8 cellular contexts compared by ENCODE assay signal in the genomic region with DNA sequence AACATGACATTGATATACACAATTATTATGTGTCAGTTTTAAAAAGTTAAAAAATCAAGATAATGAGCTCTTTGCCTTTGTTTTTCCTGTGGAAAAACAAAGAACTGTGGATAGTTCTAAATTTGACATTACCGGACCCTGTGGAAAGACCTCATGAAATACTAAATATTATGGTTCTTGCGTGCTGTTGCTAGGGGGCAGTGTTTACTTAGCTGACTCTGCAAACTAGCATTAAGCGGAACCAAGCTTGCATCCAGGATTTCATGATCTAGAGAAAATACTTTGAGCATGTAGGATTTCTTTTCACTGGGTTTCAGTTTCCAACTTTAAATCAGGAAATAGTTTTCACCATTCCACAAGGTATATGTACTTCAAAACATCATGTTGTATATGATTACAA. TPM values are rescaled to one million over a fixed set of nuclear protein-coding genes. Genes with fewer than 3 reads are reported as not detected.
DNase-seq lines count a peak whose midpoint lies in the region; ATAC-seq and TF ChIP-seq lines count a peak whose summit lies in the region.

No MANE protein-coding gene starts in this region.

- intact Hi-C loops in activated naive CD4-positive, alpha-beta T cell treated with anti-CD3 and anti-CD28 coated beads for 36 hours (cut with micrococcal nuclease), result loop anchor here (1.0 kb wide), 3 partner anchors 426 to 579 kb away; no protein-coding TSS in a partner anchor

- H3K4me3 ChIP-seq in epithelial cell of proximal tubule (ENCODE audit: low read depth, low read length), result no peak overlapping the region

- no peaks in the 10 kb centered on the region for H3K36me3 Mint-ChIP-seq in activated naive CD4-positive, alpha-beta T cell treated with anti-CD3 and anti-CD28 coated beads for 36 hours (ENCODE audit: low read depth)
- no peaks in the 10 kb centered on the region for H3K36me3 Mint-ChIP-seq in activated naive CD4-positive, alpha-beta T cell treated with anti-CD3 and anti-CD28 coated beads, Interleukin-2, amount 10 ng/mL, durations not matched to agents 7 days and 5 days
- peaks cover 0 to 39% of the 10 kb centered on the region in 2 donors for H3K36me3 Mint-ChIP-seq in naive B cell

- peak; percentile 64 to 70 for ATAC-seq in naive B cell (ENCODE audit: low read depth in 2 of 2)

- no peak overlapping the region for H3K4me3 Mint-ChIP-seq in activated naive CD4-positive, alpha-beta T cell treated with anti-CD3 and anti-CD28 coated beads for 36 hours
- no peak overlapping the region for H3K4me3 Mint-ChIP-seq in activated naive CD4-positive, alpha-beta T cell treated with anti-CD3 and anti-CD28 coated beads, Interleukin-2, amount 10 ng/mL, durations not matched to agents 7 days and 5 days
- no peak overlapping the region for H3K4me3 Mint-ChIP-seq in naive B cell

- peak; percentile 55 for TF ChIP-seq CTCF in epithelial cell of proximal tubule (conservative IDR thresholded peaks at IDR 0.05; ENCODE audit: low read depth, low read length)

- H3K27ac Mint-ChIP-seq in activated naive CD4-positive, alpha-beta T cell treated with anti-CD3 and anti-CD28 coated beads for 36 hours, result no peak overlapping the region
- H3K27ac Mint-ChIP-seq in activated naive CD4-positive, alpha-beta T cell treated with anti-CD3 and anti-CD28 coated beads, Interleukin-2, amount 10 ng/mL, durations not matched to agents 7 days and 5 days, result no peak overlapping the region
- peak overlapping the region in 4 of 6 donors; percentile 32 to 91 (median 72) for H3K27ac Mint-ChIP-seq in naive B cell

- no peaks in the 10 kb centered on the region for H3K27me3 Mint-ChIP-seq in activated naive CD4-positive, alpha-beta T cell treated with anti-CD3 and anti-CD28 coated beads for 36 hours (ENCODE audit: low read depth)
- H3K27me3 Mint-ChIP-seq in activated naive CD4-positive, alpha-beta T cell treated with anti-CD3 and anti-CD28 coated beads, Interleukin-2, amount 10 ng/mL, durations not matched to agents 7 days and 5 days, result peaks cover 16% of the 10 kb centered on the region
- H3K27me3 Mint-ChIP-seq in naive B cell, result peaks cover 0 to 28% (median 0%) of the 10 kb centered on the region in 3 donors

- no peaks in the 10 kb centered on the region for H3K9me3 Mint-ChIP-seq in activated naive CD4-positive, alpha-beta T cell treated with anti-CD3 and anti-CD28 coated beads for 36 hours
- H3K9me3 Mint-ChIP-seq in activated naive CD4-positive, alpha-beta T cell treated with anti-CD3 and anti-CD28 coated beads, Interleukin-2, amount 10 ng/mL, durations not matched to agents 7 days and 5 days, result no peaks in the 10 kb centered on the region
- peaks cover 0 to 6% (median 0%) of the 10 kb centered on the region in 7 donors for H3K9me3 Mint-ChIP-seq in naive B cell

- peak; percentile 7 for DNase-seq in activated naive CD4-positive, alpha-beta T cell treated with anti-CD3 and anti-CD28 coated beads for 36 hours
- DNase-seq in activated naive CD4-positive, alpha-beta T cell treated with anti-CD3 and anti-CD28 coated beads, Interleukin-2, amount 10 ng/mL, durations not matched to agents 7 days and 5 days, result no peak
- DNase-seq in M059J (ENCODE audit: low read depth) (peak; percentile 74), RPMI8226 (peak; percentile 64), epithelial cell of proximal tubule (ENCODE audit: low read depth) (no peak), naive B cell (peak; percentile 45), cerebellar nuclear complex (lab: John Stamatoyannopoulos, UW) (no peak)
- no peak for DNase-seq in stimulated activated CD4-positive, alpha-beta T cell treated with anti-CD3 and anti-CD28 coated beads, Interleukin-15, amount 100 ng/mL, for 24 hours

- CTCF ChIA-PET in activated naive CD4-positive, alpha-beta T cell treated with anti-CD3 and anti-CD28 coated beads for 36 hours (lab: Charles Lee), result interaction anchor here (0.6 to 2.9 kb wide), 10 partner anchors 15 to 946 kb away, joined by 3 to 16 read pairs (median 4); no protein-coding TSS in a partner anchor
- CTCF ChIA-PET in activated naive CD4-positive, alpha-beta T cell treated with anti-CD3 and anti-CD28 coated beads, Interleukin-2, amount 10 ng/mL, durations not matched to agents 7 days and 5 days (lab: Charles Lee), result interaction anchor here (0.8 to 3.3 kb wide), 13 partner anchors 10 to 947 kb away, joined by 3 to 35 read pairs (median 4); a partner anchor contains a TSS

- no peaks in the 10 kb centered on the region for H3K4me1 Mint-ChIP-seq in activated naive CD4-positive, alpha-beta T cell treated with anti-CD3 and anti-CD28 coated beads for 36 hours (ENCODE audit: low read depth)
- H3K4me1 Mint-ChIP-seq in activated naive CD4-positive, alpha-beta T cell treated with anti-CD3 and anti-CD28 coated beads, Interleukin-2, amount 10 ng/mL, durations not matched to agents 7 days and 5 days, result no peaks in the 10 kb centered on the region
- peaks cover 25 to 38% (median 26%) of the 10 kb centered on the region in 3 donors for H3K4me1 Mint-ChIP-seq in naive B cell

RNA-seq across cellular contexts. Expression of a gene that starts 33.6 kb away (rescaled TPM):
- not detected for total RNA-seq in activated naive CD4-positive, alpha-beta T cell treated with anti-CD3 and anti-CD28 coated beads for 36 hours
- total RNA-seq in M059J (2014; rRNA removed; shearing (Covaris generic)), result 1.7 and 3.0 TPM in 2 replicates
- total RNA-seq in epithelial cell of proximal tubule, result 1.2 and 4.4 TPM in 2 replicates
- 10 to 100 TPM; 10.1 to 46.1 (median 28.8) TPM for polyA plus RNA-seq in naive B cell (ENCODE audit: low read depth in 6 of 6)

Comparison
In these comparisons a context has a peak if more than half of its experiments do, and no peak if none do; other contexts are left out.
1. DNase-seq: peak in activated naive CD4-positive, alpha-beta T cell treated with anti-CD3 and anti-CD28 coated beads for 36 hours (single experiment), M059J (single experiment), RPMI8226 (single experiment) and naive B cell (single experiment); none in activated naive CD4-positive, alpha-beta T cell treated with anti-CD3 and anti-CD28 coated beads, Interleukin-2, amount 10 ng/mL, durations not matched to agents 7 days and 5 days (single experiment), epithelial cell of proximal tubule (single experiment), cerebellar nuclear complex (0 of 2) and stimulated activated CD4-positive, alpha-beta T cell treated with anti-CD3 and anti-CD28 coated beads, Interleukin-15, amount 100 ng/mL, for 24 hours (single experiment).
2. H3K27ac Mint-ChIP-seq: peak in naive B cell (4 of 6); none in activated naive CD4-positive, alpha-beta T cell treated with anti-CD3 and anti-CD28 coated beads for 36 hours (single experiment) and activated naive CD4-positive, alpha-beta T cell treated with anti-CD3 and anti-CD28 coated beads, Interleukin-2, amount 10 ng/mL, durations not matched to agents 7 days and 5 days (single experiment).